Comparison of ENCODE assay signal across 12 cellular contexts in the genomic region with DNA sequence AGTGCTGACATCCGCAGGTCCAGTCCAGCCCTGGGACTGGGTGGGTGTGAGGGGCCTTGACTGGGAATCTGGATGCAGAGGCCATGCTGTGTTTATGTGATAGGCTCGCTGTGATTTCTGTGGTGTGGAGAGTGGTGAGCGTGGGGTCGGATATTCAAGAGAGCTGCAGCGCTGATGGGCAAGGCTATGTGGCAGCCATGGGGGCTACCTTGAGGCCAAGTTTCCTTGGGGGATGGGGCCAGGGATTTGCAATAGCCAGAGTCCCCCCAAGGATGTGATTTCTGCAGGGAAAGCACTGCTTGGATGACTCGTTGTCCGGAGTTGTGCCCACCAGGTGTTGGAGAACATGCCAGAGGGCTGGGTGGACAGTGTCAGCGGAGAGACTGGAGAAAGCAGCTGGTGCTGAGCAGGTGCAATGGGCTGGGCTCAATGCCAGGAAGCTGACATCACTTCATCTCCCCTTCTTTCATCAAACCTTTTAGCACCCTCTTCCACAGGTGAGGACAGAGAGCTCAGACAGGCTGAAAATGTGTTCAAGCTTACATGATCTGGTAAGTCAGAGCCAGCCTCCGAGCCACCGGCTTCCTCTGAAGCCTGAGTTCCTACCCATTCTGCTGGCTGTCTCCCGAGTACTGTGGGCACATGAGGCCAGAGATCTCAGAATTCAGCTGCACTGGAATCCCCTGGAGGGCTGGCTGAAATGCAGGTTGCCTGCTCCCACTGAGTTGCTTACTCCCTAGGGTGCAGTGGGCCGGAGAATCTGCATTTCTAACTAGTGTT.
A peak's percentile ranks its signal among the peaks of the same experiment; 100 is the strongest.
DNase-seq lines count a peak whose midpoint lies in the region; ATAC-seq and TF ChIP-seq lines count a peak whose summit lies in the region.
"Had no signal": no experiment of that assay in that cellular context is flagged by ENCODE, and none has a peak within 500 bp of the region (broad histone marks: within the 10 kb centered on the region; RNA-seq: fewer than 3 reads in every experiment).

No MANE protein-coding gene starts in this region.

- H3K27me3 ChIP-seq in breast epithelium, result no peaks in the 10 kb centered on the region
- no peaks in the 10 kb centered on the region for H3K27me3 ChIP-seq in colonic mucosa

- POLR2A ChIA-PET in MCF 10A (lab: Yijun Ruan, JAX), result interaction anchor here (1.1 kb wide), 1 partner anchor 10 kb away, joined by 3 read pairs; no protein-coding TSS in a partner anchor

- no peak for TF ChIP-seq CTCF in MCF 10A (IDR thresholded peaks at IDR 0.05; ENCODE audit: unreplicated experiment)
- TF ChIP-seq CTCF in breast epithelium (IDR thresholded peaks at IDR 0.05), result no peak
- TF ChIP-seq CTCF in colonic mucosa (IDR thresholded peaks at IDR 0.05), result no peak

- H3K9me3 ChIP-seq in breast epithelium, result no peaks in the 10 kb centered on the region
- H3K9me3 ChIP-seq in colonic mucosa, result no peaks in the 10 kb centered on the region

- H3K9ac ChIP-seq in colonic mucosa (ENCODE audit: low read depth in 2 of 2, low read length in 2 of 2), result no peak overlapping the region

- no peak for ATAC-seq in GM18907 (IDR thresholded peaks at IDR 0.05; ENCODE audit: unreplicated experiment)
- ATAC-seq in HG03469 (IDR thresholded peaks at IDR 0.05; ENCODE audit: unreplicated experiment), result no peak
- ATAC-seq: activated CD4-positive, alpha-beta T cell treated with anti-CD3 and anti-CD28 coated beads for 36 hours had no signal

- CTCF ChIA-PET in MCF 10A (lab: Yijun Ruan, JAX), result interaction anchor here (0.6 to 1.8 kb wide), 4 partner anchors 14 to 52 kb away, joined by 3 to 8 read pairs (median 4); no protein-coding TSS in a partner anchor

- no peak overlapping the region for H3K4me3 Mint-ChIP-seq in MCF 10A (ENCODE audit: unreplicated experiment)
- H3K4me3 Mint-ChIP-seq: activated CD4-positive, alpha-beta T cell treated with anti-CD3 and anti-CD28 coated beads for 36 hours had no signal

- H3K27ac ChIP-seq in breast epithelium (no peak overlapping the region), colonic mucosa (no peak overlapping the region)

- H3K27ac Mint-ChIP-seq in MCF 10A (ENCODE audit: low read depth, unreplicated experiment), result no peak overlapping the region
- H3K27ac Mint-ChIP-seq: activated CD4-positive, alpha-beta T cell treated with anti-CD3 and anti-CD28 coated beads for 36 hours; activated T-helper 2 cell treated with anti-CD3 and anti-CD28 coated beads, Interferon-gamma antibody, Interleukin-2, Interleukin-4, amounts not matched to agents 10 μg/mL and 5 μg/mL and 100 μg/mL, durations not matched to agents 14 hours and 24 hours and 36 hours had no signal

- H3K36me3 ChIP-seq in breast epithelium, result no peaks in the 10 kb centered on the region
- H3K36me3 ChIP-seq in colonic mucosa, result no peaks in the 10 kb centered on the region

- no peaks in the 10 kb centered on the region for H3K9me3 Mint-ChIP-seq in MCF 10A (ENCODE audit: unreplicated experiment)
- H3K9me3 Mint-ChIP-seq: activated T-helper 2 cell treated with anti-CD3 and anti-CD28 coated beads, Interferon-gamma antibody, Interleukin-2, Interleukin-4, amounts not matched to agents 10 μg/mL and 5 μg/mL and 100 μg/mL, durations not matched to agents 14 hours and 24 hours and 36 hours had no signal

- H3K4me3 ChIP-seq in breast epithelium (no peak overlapping the region), colonic mucosa (no peak overlapping the region)

- no peaks in the 10 kb centered on the region for H3K4me1 ChIP-seq in breast epithelium
- H3K4me1 ChIP-seq in colonic mucosa, result peaks cover 3% of the 10 kb centered on the region

- H3K4me1 Mint-ChIP-seq in MCF 10A (ENCODE audit: insufficient read depth, unreplicated experiment), result peaks cover 4% of the 10 kb centered on the region

- DNase-seq in MCF 10A (ENCODE audit: unreplicated experiment) (peak; percentile 15), breast epithelium (ENCODE audit: low spot score in 2 of 2) (no peak), NCI-H345 (lab: John Stamatoyannopoulos, UW) (peak; percentile 96), colonic mucosa (peak; percentile 26), CD1c-positive myeloid dendritic cell (ENCODE audit: extremely low spot score) (no peak), HPDE6-E6E7 (ENCODE audit: extremely low spot score) (no peak)
- DNase-seq: activated CD4-positive, alpha-beta T cell treated with anti-CD3 and anti-CD28 coated beads for 36 hours; IMR-90; SW 1271 had no signal

- peaks cover 27% of the 10 kb centered on the region for H3K27me3 Mint-ChIP-seq in MCF 10A (ENCODE audit: insufficient read depth, unreplicated experiment)
- H3K27me3 Mint-ChIP-seq: activated CD4-positive, alpha-beta T cell treated with anti-CD3 and anti-CD28 coated beads for 36 hours had no signal

- H3K36me3 Mint-ChIP-seq in MCF 10A (ENCODE audit: insufficient read depth, unreplicated experiment), result no peaks in the 10 kb centered on the region

- no TSS peak for BruUV-seq in MCF 10A (replicated peaks; lab: Mats Ljungman, UMichigan)

- intact Hi-C loops in MCF 10A (cut with micrococcal nuclease), result no loop called here
- intact Hi-C loops in breast epithelium (cut with DNase I; ENCODE audit: low total_unique reads), result no loop called here
- intact Hi-C loops in colonic mucosa (cut with DNase I), result no loop called here

- no peak for TF ChIP-seq POLR2A in breast epithelium (IDR thresholded peaks at IDR 0.05)

Comparison
In these comparisons a context has a peak if more than half of its experiments do, and no peak if none do; other contexts are left out.
1. DNase-seq: peak in MCF 10A (single experiment), NCI-H345 (single experiment) and colonic mucosa (single experiment); none in breast epithelium (0 of 2), CD1c-positive myeloid dendritic cell (single experiment) and HPDE6-E6E7 (single experiment).